11 cellular contexts compared by ENCODE assay signal in genomic region chr15:38672814-38673292, GRCh38.
DNase-seq lines count a peak whose midpoint lies in the region; ATAC-seq and TF ChIP-seq lines count a peak whose summit lies in the region.
"Had no signal": no experiment of that assay in that cellular context is flagged by ENCODE, and none has a peak within 500 bp of the region (broad histone marks: within the 10 kb centered on the region; RNA-seq: fewer than 3 reads in every experiment).

No MANE protein-coding gene starts in this region.

- no peak for TF ChIP-seq EP300 in tibial nerve (IDR thresholded peaks at IDR 0.05)

- no peak overlapping the region for H3K4me3 ChIP-seq in GM12865 (ENCODE audit: low read depth, low read length)
- no peak overlapping the region for H3K4me3 ChIP-seq in tibial nerve
- no peak overlapping the region for H3K4me3 ChIP-seq in psoas muscle

- peak; percentile 43 for ATAC-seq in GM19397 (IDR thresholded peaks at IDR 0.05; ENCODE audit: unreplicated experiment)
- peak; percentile 30 for ATAC-seq in HG03095 (IDR thresholded peaks at IDR 0.05; ENCODE audit: unreplicated experiment)
- ATAC-seq in psoas muscle: no peak

- intact Hi-C loops in psoas muscle (cut with DNase I): no loop called here

- peaks cover 9% of the 10 kb centered on the region for H3K36me3 Mint-ChIP-seq in activated naive CD8-positive, alpha-beta T cell treated with anti-CD3 and anti-CD28 coated beads for 36 hours

- H3K36me3 ChIP-seq in tibial nerve (no peaks in the 10 kb centered on the region), psoas muscle (ENCODE audit: insufficient read depth in 1 of 2, low read depth in 1 of 2) (no peaks in the 10 kb centered on the region)

- H3K27ac ChIP-seq in tibial nerve (no peak overlapping the region), psoas muscle (no peak overlapping the region)

- TF ChIP-seq CTCF in GM12865 (IDR thresholded peaks at IDR 0.05; ENCODE audit: insufficient read depth, low read depth, low read length, missing control alignments) (no peak), tibial nerve (IDR thresholded peaks at IDR 0.05) (no peak), psoas muscle (IDR thresholded peaks at IDR 0.05) (no peak)

- 80% methylated on average over 9 of the region's 9 CpGs for WGBS in tibial nerve, 2 donors
- WGBS in psoas muscle, 3 donors: 74 to 75% (median 74%) methylated on average over 9 of the region's 9 CpGs

- no peaks in the 10 kb centered on the region for H3K27me3 ChIP-seq in tibial nerve
- H3K27me3 ChIP-seq in psoas muscle (ENCODE audit: insufficient read depth in 3 of 3, low read length in 2 of 3): peaks cover 0 to 2% (median 0%) of the 10 kb centered on the region in 3 donors

- H3K27me3 Mint-ChIP-seq in activated naive CD8-positive, alpha-beta T cell treated with anti-CD3 and anti-CD28 coated beads for 36 hours: no peaks in the 10 kb centered on the region

- no peak overlapping the region for H3K4me3 Mint-ChIP-seq in activated naive CD8-positive, alpha-beta T cell treated with anti-CD3 and anti-CD28 coated beads for 36 hours

- peaks cover 4% of the 10 kb centered on the region for H3K9me3 Mint-ChIP-seq in activated naive CD8-positive, alpha-beta T cell treated with anti-CD3 and anti-CD28 coated beads for 36 hours

- no peak for TF ChIP-seq POLR2A in tibial nerve (IDR thresholded peaks at IDR 0.05)

- no peaks in the 10 kb centered on the region for H3K9me3 ChIP-seq in tibial nerve
- no peaks in the 10 kb centered on the region for H3K9me3 ChIP-seq in psoas muscle

- DNase-seq in GM12865 (ENCODE audit: low read depth): peak; percentile 75
- DNase-seq in activated naive CD8-positive, alpha-beta T cell treated with anti-CD3 and anti-CD28 coated beads for 36 hours: no peak
- no peak for DNase-seq in tibial nerve (ENCODE audit: low spot score in 2 of 2)
- no peak for DNase-seq in psoas muscle
- no peak for DNase-seq in EL
- DNase-seq in hippocampal formation (lab: John Stamatoyannopoulos, UW): no peak
- DNase-seq: COR-L47, NCI-H510A treated with DMSO at 0.1 percent for 48 hours, nucleus accumbens had no signal

- peaks cover 67% of the 10 kb centered on the region for H3K4me1 Mint-ChIP-seq in activated naive CD8-positive, alpha-beta T cell treated with anti-CD3 and anti-CD28 coated beads for 36 hours

- H3K27ac Mint-ChIP-seq in activated naive CD8-positive, alpha-beta T cell treated with anti-CD3 and anti-CD28 coated beads for 36 hours: peak overlapping the region; percentile 94

- H3K4me1 ChIP-seq in tibial nerve: no peaks in the 10 kb centered on the region
- H3K4me1 ChIP-seq in psoas muscle: no peaks in the 10 kb centered on the region

Comparison
In these comparisons a context has a peak if more than half of its experiments do, and no peak if none do; other contexts are left out.
1. ATAC-seq: peak in GM19397 (single experiment) and HG03095 (single experiment); none in psoas muscle (0 of 4).